Comparison of ENCODE assay signal across 7 cellular contexts in genomic region chr19:21474671-21475181, GRCh38. TPM values are rescaled to one million over a fixed set of nuclear protein-coding genes. Genes with fewer than 3 reads are reported as not detected.
A peak's percentile ranks its signal among the peaks of the same experiment; 100 is the strongest.
DNase-seq lines count a peak whose midpoint lies in the region; ATAC-seq, FAIRE-seq and TF ChIP-seq lines count a peak whose summit lies in the region.

No MANE protein-coding gene starts in this region.

- POLR2A ChIA-PET in HEK293 (lab: Yijun Ruan, JAX): interaction anchor here (0.9 to 1.3 kb wide), 2 partner anchors 11 to 12 kb away, joined by 3 read pairs; no protein-coding TSS in a partner anchor

- no peak for ATAC-seq in HG02973 (IDR thresholded peaks at IDR 0.05; ENCODE audit: unreplicated experiment)

- no peak overlapping the region for H3K9ac ChIP-seq in kidney (ENCODE audit: low read length in 2 of 2)

- DNase-seq in activated CD4-positive, CD25-positive, alpha-beta regulatory T cell (lab: John Stamatoyannopoulos, UW): peak; percentile 7 to 67 (median 30)
- peak in 60 of 61 donors; percentile 11 to 90 (median 67) for DNase-seq in caudate nucleus (lab: John Stamatoyannopoulos, UW)
- peak; percentile 93 for DNase-seq in kidney
- peak; percentile 32 for DNase-seq in smooth muscle cell of the brain vasculature (ENCODE audit: low read depth, low spot score)
- DNase-seq in RKO (ENCODE audit: low spot score): no peak

- H3K4me1 ChIP-seq in HEK293 (ENCODE audit: control insufficient read depth, insufficient read depth, low read length): no peaks in the 10 kb centered on the region
- peaks cover 0 to 3% of the 10 kb centered on the region in 2 donors for H3K4me1 ChIP-seq in kidney (ENCODE audit: control insufficient read depth in 1 of 2, insufficient read depth in 1 of 2, low read depth in 1 of 2, low read length in 2 of 2)

- H3K9me3 ChIP-seq in HEK293 (ENCODE audit: control insufficient read depth, insufficient read depth, low read depth, low read length) (no peaks in the 10 kb centered on the region), kidney (ENCODE audit: control insufficient read depth in 1 of 2, low read length in 2 of 2) (no peaks in the 10 kb centered on the region)

- H3K4me3 ChIP-seq in HEK293 (ENCODE audit: low read depth, low read length): peak overlapping the region; percentile 37
- H3K4me3 ChIP-seq in kidney (ENCODE audit: low read length in 2 of 2): peak overlapping the region; percentile 50 to 60

- intact Hi-C loops in kidney (cut with DNase I): no loop called here

- H3K27ac ChIP-seq in HEK293 (ENCODE audit: extremely low read depth, low read depth, low read length) (no peak overlapping the region), caudate nucleus (ENCODE audit: low read depth, low read length) (peak overlapping the region; percentile 76), kidney (ENCODE audit: low read depth in 2 of 2, low read length in 2 of 2) (no peak overlapping the region)

- CTCF ChIA-PET in HEK293 (lab: Yijun Ruan, JAX): no interaction called here

- no peaks in the 10 kb centered on the region for H3K36me3 ChIP-seq in HEK293 (ENCODE audit: control insufficient read depth in 2 of 2, insufficient read depth in 1 of 2, low read length in 2 of 2)
- H3K36me3 ChIP-seq in kidney (ENCODE audit: control insufficient read depth in 1 of 2, insufficient read depth in 2 of 2, low read length in 2 of 2): no peaks in the 10 kb centered on the region

- TF ChIP-seq CTCF in HEK293 (tag by site-specific recombination; IDR thresholded peaks at IDR 0.05): no peak
- no peak for TF ChIP-seq CTCF in kidney (IDR thresholded peaks at IDR 0.05; ENCODE audit: borderline replicate concordance, extremely low read depth, insufficient read depth)

- peak; percentile 15 for FAIRE-seq in kidney (lab: Jason Lieb, UNC)

TF ChIP-seq in HEK293, 187 proteins besides CTCF, POLR2A, EP300 and RAD21:
- TF ChIP-seq ZNF549 (tag by site-specific recombination; IDR thresholded peaks at IDR 0.05): no peak
- TF ChIP-seq AEBP2 (tag by site-specific recombination; IDR thresholded peaks at IDR 0.05; ENCODE audit: borderline replicate concordance): no peak
- TF ChIP-seq ZNF544 (tag by site-specific recombination; IDR thresholded peaks at IDR 0.05): no peak
- TF ChIP-seq ZNF664 (tag by site-specific recombination; IDR thresholded peaks at IDR 0.05): no peak
- TF ChIP-seq ZNF529 (tag by site-specific recombination; IDR thresholded peaks at IDR 0.05; ENCODE audit: insufficient replicate concordance): no peak
- no peak for TF ChIP-seq ZNF449 (tag by site-specific recombination; IDR thresholded peaks at IDR 0.05)
- no peak for TF ChIP-seq ZNF701 (tag by site-specific recombination; IDR thresholded peaks at IDR 0.05)
- TF ChIP-seq ZNF146 (tag by site-specific recombination; IDR thresholded peaks at IDR 0.05): no peak
- TF ChIP-seq ZNF24 (tag by site-specific recombination; IDR thresholded peaks at IDR 0.05): no peak
- TF ChIP-seq ZNF2 (tag by site-specific recombination; IDR thresholded peaks at IDR 0.05): no peak
- TF ChIP-seq KLF7 (tag by site-specific recombination; IDR thresholded peaks at IDR 0.05; ENCODE audit: borderline replicate concordance): no peak

RNA-seq across cellular contexts. Expression of gene ZNF429, which starts 30.7 kb away (rescaled TPM):
- 21.3 TPM for total RNA-seq in kidney
- 8.3 TPM for polyA plus RNA-seq in kidney (ENCODE audit: insufficient read depth, low read depth, low replicate concordance)
